16 cellular contexts compared by ENCODE assay signal in the genomic region with DNA sequence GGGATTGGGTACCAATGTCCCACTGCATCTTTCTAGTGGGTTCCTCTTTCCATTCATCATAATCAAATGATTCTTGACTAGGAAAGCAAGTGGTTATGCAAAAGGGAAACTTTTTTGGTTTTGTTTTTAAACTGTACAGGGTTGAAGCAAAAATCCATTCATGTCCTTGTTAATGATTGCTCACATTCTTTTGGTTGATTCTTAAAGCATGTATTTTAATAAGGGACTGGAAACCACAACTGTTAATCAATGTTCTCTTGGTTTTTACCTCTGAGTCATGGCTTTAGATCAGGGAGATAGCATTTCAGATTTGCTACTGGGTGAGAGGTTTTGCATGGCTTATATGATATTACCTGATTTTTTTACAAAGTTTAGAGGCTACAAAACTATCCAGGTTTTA.
DNase-seq lines count a peak whose midpoint lies in the region; ATAC-seq and TF ChIP-seq lines count a peak whose summit lies in the region.
"Had no signal": no experiment of that assay in that cellular context is flagged by ENCODE, and none has a peak within 500 bp of the region (broad histone marks: within the 10 kb centered on the region; RNA-seq: fewer than 3 reads in every experiment).

No MANE protein-coding gene starts in this region.

- H3K79me2 ChIP-seq in DND-41 (ENCODE audit: insufficient read depth, low read length), result no peaks in the 10 kb centered on the region

- H3K36me3 ChIP-seq in DND-41 (ENCODE audit: insufficient read depth, low read length), result no peaks in the 10 kb centered on the region
- H3K36me3 ChIP-seq in stomach, result no peaks in the 10 kb centered on the region
- H3K36me3 ChIP-seq: gastrocnemius medialis, upper lobe of left lung had no signal

- H3K27ac Mint-ChIP-seq in activated CD4-positive, alpha-beta T cell treated with anti-CD3 and anti-CD28 coated beads for 36 hours, result no peak overlapping the region
- H3K27ac Mint-ChIP-seq: natural killer cell treated with Interleukin-12 subunit alpha and Interleukin-12 subunit beta and Interleukin-15 and Interleukin-18, amount 100 ng/mL, for 72 hours had no signal

- TF ChIP-seq POLR2A in stomach (IDR thresholded peaks at IDR 0.05), result no peak

- no peaks in the 10 kb centered on the region for H3K27me3 ChIP-seq in DND-41 (ENCODE audit: insufficient read depth, low read length, poor library complexity)
- no peaks in the 10 kb centered on the region for H3K27me3 ChIP-seq in stomach
- H3K27me3 ChIP-seq: gastrocnemius medialis, upper lobe of left lung had no signal

- no peaks in the 10 kb centered on the region for H3K27me3 Mint-ChIP-seq in activated CD4-positive, alpha-beta T cell treated with anti-CD3 and anti-CD28 coated beads for 36 hours

- no peak overlapping the region for H3K9ac ChIP-seq in DND-41 (ENCODE audit: low read depth, low read length)

- no peak for DNase-seq in DND-41
- peak; percentile 11 for DNase-seq in M059J (ENCODE audit: low read depth)
- no peak for DNase-seq in NCI-H526 treated with DMSO at 0.1 percent for 48 hours (lab: John Stamatoyannopoulos, UW)
- no peak for DNase-seq in stomach
- DNase-seq in effector CD4-positive, alpha-beta T cell, result no peak
- no peak for DNase-seq in activated CD4-positive, alpha-beta T cell treated with anti-CD3 and anti-CD28 coated beads for 36 hours
- DNase-seq: amygdala, gastrocnemius medialis, left cardiac atrium, NCI-H1417, NCI-H524, upper lobe of left lung had no signal

- H2AFZ ChIP-seq in DND-41 (ENCODE audit: low read depth, low read length), result no peak overlapping the region

- no peak overlapping the region for H3K27ac ChIP-seq in DND-41 (ENCODE audit: low read length)
- no peak overlapping the region for H3K27ac ChIP-seq in stomach
- H3K27ac ChIP-seq: skin epidermis, upper lobe of left lung had no signal

- ATAC-seq in DND-41 (ENCODE audit: insufficient read depth, low read depth), result peak; percentile 47; the same call in 2 of the 3 replicates
- peak; percentile 89 for ATAC-seq in GM19452 (IDR thresholded peaks at IDR 0.05; ENCODE audit: unreplicated experiment)
- peak; percentile 80 for ATAC-seq in HG02973 (IDR thresholded peaks at IDR 0.05; ENCODE audit: unreplicated experiment)
- no peak for ATAC-seq in activated CD4-positive, alpha-beta T cell treated with anti-CD3 and anti-CD28 coated beads for 36 hours
- ATAC-seq: gastrocnemius medialis; left cardiac atrium; natural killer cell treated with Interleukin-12 subunit alpha and Interleukin-12 subunit beta and Interleukin-15 and Interleukin-18, amount 100 ng/mL, for 72 hours had no signal

- POLR2A ChIA-PET in activated CD4-positive, alpha-beta T cell treated with anti-CD3 and anti-CD28 coated beads for 36 hours (lab: Charles Lee), result no interaction called here

- intact Hi-C loops in stomach (cut with DNase I; ENCODE audit: low total_unique reads), result no loop called here
- intact Hi-C loops in activated CD4-positive, alpha-beta T cell treated with anti-CD3 and anti-CD28 coated beads for 36 hours (cut with DNase I, micrococcal nuclease), result no loop called here

- H3K9me3 ChIP-seq in DND-41 (ENCODE audit: insufficient read depth, low read length, severe bottlenecking) (no peaks in the 10 kb centered on the region), stomach (no peaks in the 10 kb centered on the region)
- H3K9me3 ChIP-seq: gastrocnemius medialis, upper lobe of left lung had no signal

- H3K4me1 ChIP-seq in DND-41 (ENCODE audit: insufficient read depth, low read length), result peaks cover 8% of the 10 kb centered on the region; the same call in 1 of the 2 replicates
- H3K4me1 ChIP-seq in stomach, result no peaks in the 10 kb centered on the region
- H3K4me1 ChIP-seq: upper lobe of left lung had no signal

- TF ChIP-seq CTCF in DND-41 (IDR thresholded peaks at IDR 0.05; ENCODE audit: borderline replicate concordance, extremely low read depth, low read length, poor library complexity, severe bottlenecking), result no peak
- no peak for TF ChIP-seq CTCF in stomach (IDR thresholded peaks at IDR 0.05)

- H3K4me2 ChIP-seq in DND-41 (ENCODE audit: insufficient read depth, low read length), result no peak overlapping the region

- no peaks in the 10 kb centered on the region for H3K36me3 Mint-ChIP-seq in activated CD4-positive, alpha-beta T cell treated with anti-CD3 and anti-CD28 coated beads for 36 hours (ENCODE audit: low read depth)
- H3K36me3 Mint-ChIP-seq: natural killer cell treated with Interleukin-12 subunit alpha and Interleukin-12 subunit beta and Interleukin-15 and Interleukin-18, amount 100 ng/mL, for 72 hours had no signal

- no peak overlapping the region for H3K4me3 Mint-ChIP-seq in activated CD4-positive, alpha-beta T cell treated with anti-CD3 and anti-CD28 coated beads for 36 hours
- H3K4me3 Mint-ChIP-seq: natural killer cell treated with Interleukin-12 subunit alpha and Interleukin-12 subunit beta and Interleukin-15 and Interleukin-18, amount 100 ng/mL, for 72 hours had no signal

- H4K20me1 ChIP-seq in DND-41 (ENCODE audit: insufficient read depth, low read length), result no peaks in the 10 kb centered on the region

- CTCF ChIA-PET in activated CD4-positive, alpha-beta T cell treated with anti-CD3 and anti-CD28 coated beads for 36 hours (lab: Charles Lee), result no interaction called here

- H3K4me1 Mint-ChIP-seq in activated CD4-positive, alpha-beta T cell treated with anti-CD3 and anti-CD28 coated beads for 36 hours, result no peaks in the 10 kb centered on the region

- no peak for TF ChIP-seq EP300 in stomach (IDR thresholded peaks at IDR 0.05)

- no peak overlapping the region for H3K4me3 ChIP-seq in DND-41 (ENCODE audit: low read depth in 1 of 2, low read length in 2 of 2)
- H3K4me3 ChIP-seq in stomach, result no peak overlapping the region
- H3K4me3 ChIP-seq: gastrocnemius medialis, skin epidermis, upper lobe of left lung had no signal

- H3K9me3 Mint-ChIP-seq in activated CD4-positive, alpha-beta T cell treated with anti-CD3 and anti-CD28 coated beads for 36 hours (ENCODE audit: low read depth), result no peaks in the 10 kb centered on the region
- H3K9me3 Mint-ChIP-seq: natural killer cell treated with Interleukin-12 subunit alpha and Interleukin-12 subunit beta and Interleukin-15 and Interleukin-18, amount 100 ng/mL, for 72 hours had no signal
